In genomic region chr6:11278207-11278559, GRCh38 we compare ENCODE assay signal across 9 cellular contexts. TPM values are rescaled to one million over a fixed set of nuclear protein-coding genes. Genes with fewer than 3 reads are reported as not detected.
DNase-seq lines count a peak whose midpoint lies in the region; ATAC-seq and TF ChIP-seq lines count a peak whose summit lies in the region.
"Had no signal": no experiment of that assay in that cellular context is flagged by ENCODE, and none has a peak within 500 bp of the region (broad histone marks: within the 10 kb centered on the region; RNA-seq: fewer than 3 reads in every experiment).

No MANE protein-coding gene starts in this region.

- H3K36me3 Mint-ChIP-seq in activated naive CD8-positive, alpha-beta T cell treated with anti-CD3 and anti-CD28 coated beads, Interleukin-2, amount 10 ng/mL, durations not matched to agents 7 days and 5 days, result peaks cover 52% of the 10 kb centered on the region

- TF ChIP-seq POLR2A in spleen (IDR thresholded peaks at IDR 0.05) (no peak), suprapubic skin (IDR thresholded peaks at IDR 0.05) (no peak)

- H3K4me1 ChIP-seq in spleen (peaks cover 4 to 60% (median 39%) of the 10 kb centered on the region in 6 donors), suprapubic skin (peaks cover 9% of the 10 kb centered on the region)

- no peak for TF ChIP-seq EP300 in suprapubic skin (IDR thresholded peaks at IDR 0.05)

- intact Hi-C loops in spleen (cut with DNase I; ENCODE audit: low total_unique reads), result no loop called here

- H3K27me3 ChIP-seq in spleen (replicated peaks in 1 of 7) (no peaks in the 10 kb centered on the region), suprapubic skin (no peaks in the 10 kb centered on the region)

- no peak for DNase-seq in activated naive CD8-positive, alpha-beta T cell treated with anti-CD3 and anti-CD28 coated beads, Interleukin-2, amount 10 ng/mL, durations not matched to agents 7 days and 5 days
- no peak for DNase-seq in spleen
- no peak for DNase-seq in suprapubic skin (ENCODE audit: low spot score in 2 of 2)
- no peak for DNase-seq in NCI-H510A treated with DMSO at 0.1 percent for 48 hours (lab: John Stamatoyannopoulos, UW)
- DNase-seq: Karpas-422 had no signal

- WGBS in spleen, 5 donors, result 73 to 89% (median 79%) methylated on average over 6 of the region's 6 CpGs
- 93% methylated on average over 6 of the region's 6 CpGs for WGBS in suprapubic skin

- peak overlapping the region; percentile 52 for H3K4me3 Mint-ChIP-seq in activated naive CD8-positive, alpha-beta T cell treated with anti-CD3 and anti-CD28 coated beads, Interleukin-2, amount 10 ng/mL, durations not matched to agents 7 days and 5 days

- H3K27ac ChIP-seq in spleen (peak overlapping the region; percentile 30 to 78 (median 64)), suprapubic skin (no peak overlapping the region)

- POLR2A ChIA-PET in activated naive CD8-positive, alpha-beta T cell treated with anti-CD3 and anti-CD28 coated beads, Interleukin-2, amount 10 ng/mL, durations not matched to agents 7 days and 5 days (lab: Charles Lee), result interaction anchor here (0.6 to 1.7 kb wide), 5 partner anchors 20 to 537 kb away, joined by 3 to 8 read pairs (median 4); partner anchors contain the start of gene NEDD9

- TF ChIP-seq CTCF in spleen (IDR thresholded peaks at IDR 0.05 in 8 of 11, conservative IDR thresholded peaks at IDR 0.05 in 3 of 11), result no peak
- TF ChIP-seq CTCF in suprapubic skin (IDR thresholded peaks at IDR 0.05), result no peak

- peaks cover 0 to 32% (median 0%) of the 10 kb centered on the region in 6 donors for H3K36me3 ChIP-seq in spleen
- no peaks in the 10 kb centered on the region for H3K36me3 ChIP-seq in suprapubic skin

- peak overlapping the region; percentile 72 for H3K27ac Mint-ChIP-seq in activated naive CD8-positive, alpha-beta T cell treated with anti-CD3 and anti-CD28 coated beads, Interleukin-2, amount 10 ng/mL, durations not matched to agents 7 days and 5 days

- H3K9me3 ChIP-seq in spleen (no peaks in the 10 kb centered on the region), suprapubic skin (no peaks in the 10 kb centered on the region)

- peaks cover 36% of the 10 kb centered on the region for H3K4me1 Mint-ChIP-seq in activated naive CD8-positive, alpha-beta T cell treated with anti-CD3 and anti-CD28 coated beads, Interleukin-2, amount 10 ng/mL, durations not matched to agents 7 days and 5 days

- H3K27me3 Mint-ChIP-seq in activated naive CD8-positive, alpha-beta T cell treated with anti-CD3 and anti-CD28 coated beads, Interleukin-2, amount 10 ng/mL, durations not matched to agents 7 days and 5 days, result no peaks in the 10 kb centered on the region

- H3K4me3 ChIP-seq in spleen (no peak overlapping the region), suprapubic skin (no peak overlapping the region)

- peaks cover 1% of the 10 kb centered on the region for H3K9me3 Mint-ChIP-seq in activated naive CD8-positive, alpha-beta T cell treated with anti-CD3 and anti-CD28 coated beads, Interleukin-2, amount 10 ng/mL, durations not matched to agents 7 days and 5 days

- ATAC-seq in GM18909 (IDR thresholded peaks at IDR 0.05; ENCODE audit: poor library complexity, unreplicated experiment) (peak; percentile 30), HG03045 (IDR thresholded peaks at IDR 0.05; ENCODE audit: unreplicated experiment) (peak; percentile 35), HG03108 (IDR thresholded peaks at IDR 0.05; ENCODE audit: unreplicated experiment) (no peak), GM19328 (IDR thresholded peaks at IDR 0.05; ENCODE audit: unreplicated experiment) (no peak)
- peak; percentile 46 for ATAC-seq in activated naive CD8-positive, alpha-beta T cell treated with anti-CD3 and anti-CD28 coated beads, Interleukin-2, amount 10 ng/mL, durations not matched to agents 7 days and 5 days (ENCODE audit: low read depth)

RNA-seq across cellular contexts. Expression of gene NEDD9, which starts 45.7 kb away (rescaled TPM):
- 10 to 100 TPM; 72.2 to 80.8 TPM for total RNA-seq in activated naive CD8-positive, alpha-beta T cell treated with anti-CD3 and anti-CD28 coated beads, Interleukin-2, amount 10 ng/mL, durations not matched to agents 7 days and 5 days
- total RNA-seq in spleen (100 to 1,000 TPM in 6 of 7 donors, 10 to 100 TPM in 1; 94.1 to 208 (median 124) TPM), suprapubic skin (10 to 100 TPM; 18.3 to 29.8 (median 22.4) TPM)
- polyA plus RNA-seq in spleen, result 10 to 100 TPM; 16.1 to 21.3 (median 18.2) TPM

Comparison
In these comparisons a context has a peak if more than half of its experiments do, and no peak if none do; other contexts are left out.
1. ATAC-seq: peak in GM18909 (single experiment), HG03045 (single experiment) and activated naive CD8-positive, alpha-beta T cell treated with anti-CD3 and anti-CD28 coated beads, Interleukin-2, amount 10 ng/mL, durations not matched to agents 7 days and 5 days (single experiment); none in HG03108 (single experiment) and GM19328 (single experiment).